In the genomic region with DNA sequence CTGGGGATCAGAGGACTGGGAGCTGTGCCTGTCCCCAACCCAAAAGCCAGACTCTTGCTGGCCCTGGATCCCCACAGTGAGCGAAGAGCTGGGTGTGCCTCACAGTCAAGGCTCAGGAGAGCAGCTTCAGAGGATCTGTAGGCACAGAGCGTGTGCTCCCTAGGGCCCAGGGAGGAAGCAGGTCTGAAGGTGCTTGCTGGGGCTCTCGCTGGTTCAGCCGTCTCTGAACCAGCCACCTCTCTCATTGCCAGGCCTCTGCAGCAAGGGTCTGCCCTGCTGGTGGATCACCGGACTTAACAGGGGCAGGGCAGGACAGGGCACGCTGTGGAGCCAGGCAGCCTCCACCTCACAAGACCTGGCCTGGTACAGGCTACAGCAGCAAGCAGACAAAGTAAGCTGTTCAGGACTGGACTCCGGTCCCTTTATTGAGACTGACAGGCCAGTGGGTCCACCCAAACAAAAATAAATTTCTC, we compare ENCODE assay signal across 21 cellular contexts. TPM values are rescaled to one million over a fixed set of nuclear protein-coding genes. Genes with fewer than 3 reads are reported as not detected.
DNase-seq lines count a peak whose midpoint lies in the region; ATAC-seq and TF ChIP-seq lines count a peak whose summit lies in the region.
"Had no signal": no experiment of that assay in that cellular context is flagged by ENCODE, and none has a peak within 500 bp of the region (broad histone marks: within the 10 kb centered on the region; RNA-seq: fewer than 3 reads in every experiment).

No MANE protein-coding gene starts in this region.

- peaks cover 50% of the 10 kb centered on the region for H3K36me3 Mint-ChIP-seq in activated CD8-positive, alpha-beta memory T cell treated with anti-CD3 and anti-CD28 coated beads, Interleukin-2, amount 10 ng/mL, durations not matched to agents 7 days and 5 days

- peaks cover 56% of the 10 kb centered on the region for H3K36me3 ChIP-seq in PC-3 (ENCODE audit: low read depth, low read length)
- peaks cover 0 to 82% of the 10 kb centered on the region in 2 donors for H3K36me3 ChIP-seq in gastrocnemius medialis

- H3K27me3 ChIP-seq in PC-3 (ENCODE audit: low read length): no peaks in the 10 kb centered on the region
- H3K27me3 ChIP-seq in gastrocnemius medialis: no peaks in the 10 kb centered on the region

- TF ChIP-seq POLR2A in gastrocnemius medialis (IDR thresholded peaks at IDR 0.05): no peak

- in situ Hi-C loops in gastrocnemius medialis (cut with MboI; ENCODE audit: low sequenced_read_pairs in 4 of 4): loop anchor here in 1 of 4 donors (10.0 kb wide), 1 partner anchor 123 kb away; a partner anchor contains a TSS

- no TSS peak for BruUV-seq in PC-3 (replicated peaks; lab: Mats Ljungman, UMichigan)

- TF ChIP-seq CTCF in PC-3 (conservative IDR thresholded peaks at IDR 0.05; ENCODE audit: low read depth, low read length): no peak
- no peak for TF ChIP-seq CTCF in gastrocnemius medialis (IDR thresholded peaks at IDR 0.05 in 4 of 5, conservative IDR thresholded peaks at IDR 0.05 in 1 of 5)
- no peak for TF ChIP-seq CTCF in coronary artery (IDR thresholded peaks at IDR 0.05)

- POLR2A ChIA-PET in PC-3 (lab: Charles Lee; ENCODE audit: unreplicated experiment): no interaction called here

- DNase-seq in activated CD8-positive, alpha-beta memory T cell treated with anti-CD3 and anti-CD28 coated beads, Interleukin-2, amount 10 ng/mL, durations not matched to agents 7 days and 5 days: no peak
- DNase-seq in activated CD8-positive, alpha-beta memory T cell treated with anti-CD3 and anti-CD28 coated beads for 24 hours: no peak
- DNase-seq in PC-3 (no peak), gastrocnemius medialis (no peak), NCI-H345 treated with DMSO at 0.1 percent for 48 hours (lab: John Stamatoyannopoulos, UW; ENCODE audit: unreplicated experiment) (no peak), coronary artery (ENCODE audit: low spot score) (no peak)
- DNase-seq: activated CD4-positive, alpha-beta memory T cell treated with anti-CD3 and anti-CD28 coated beads for 36 hours; DMS153; effector memory CD4-positive, alpha-beta T cell; lower lobe of right lung; NCI-H187; NCI-H345; RPMI8226; stimulated activated CD8-positive, alpha-beta memory T cell treated with anti-CD3 and anti-CD28 coated beads, Interleukin-4, amount 100 ng/mL, for 48 hours; T-cell had no signal

- H3K27me3 Mint-ChIP-seq in activated CD8-positive, alpha-beta memory T cell treated with anti-CD3 and anti-CD28 coated beads, Interleukin-2, amount 10 ng/mL, durations not matched to agents 7 days and 5 days: no peaks in the 10 kb centered on the region
- H3K27me3 Mint-ChIP-seq: activated CD4-positive, alpha-beta memory T cell treated with anti-CD3 and anti-CD28 coated beads for 36 hours; T-cell had no signal

- H3K4me2 ChIP-seq in PC-3 (ENCODE audit: low read length): no peak overlapping the region

- no peaks in the 10 kb centered on the region for H3K9me3 ChIP-seq in PC-3 (ENCODE audit: low read length)
- H3K9me3 ChIP-seq in gastrocnemius medialis: no peaks in the 10 kb centered on the region
- H3K9me3 ChIP-seq: lower lobe of right lung, thoracic aorta had no signal

- no peak for ATAC-seq in activated CD8-positive, alpha-beta memory T cell treated with anti-CD3 and anti-CD28 coated beads, Interleukin-2, amount 10 ng/mL, durations not matched to agents 7 days and 5 days
- ATAC-seq in PC-3 (peak; percentile 7; the same call in 1 of the 2 replicates), gastrocnemius medialis (no peak), HG03196 (IDR thresholded peaks at IDR 0.05; ENCODE audit: unreplicated experiment) (no peak)
- ATAC-seq: lower lobe of right lung had no signal

- H3K9ac ChIP-seq in PC-3 (ENCODE audit: low read length): no peak overlapping the region

- intact Hi-C loops in PC-3 (cut with micrococcal nuclease) (no loop called here), gastrocnemius medialis (cut with DNase I; ENCODE audit: low total_unique reads) (loop anchor here (2.0 kb wide), 1 partner anchor 19 kb away; no protein-coding TSS in a partner anchor)

- H3K9me3 Mint-ChIP-seq in activated CD8-positive, alpha-beta memory T cell treated with anti-CD3 and anti-CD28 coated beads, Interleukin-2, amount 10 ng/mL, durations not matched to agents 7 days and 5 days (ENCODE audit: low read depth): no peaks in the 10 kb centered on the region
- H3K9me3 Mint-ChIP-seq: activated CD4-positive, alpha-beta memory T cell treated with anti-CD3 and anti-CD28 coated beads for 36 hours; T-cell had no signal

- H3K4me1 ChIP-seq in PC-3 (ENCODE audit: insufficient read depth, low read length) (no peaks in the 10 kb centered on the region), gastrocnemius medialis (peaks cover 15 to 35% of the 10 kb centered on the region in 2 donors)

- H3K9me2 ChIP-seq in PC-3 (replicated peaks; ENCODE audit: low read length): no peaks in the 10 kb centered on the region

- H3K4me1 Mint-ChIP-seq in activated CD8-positive, alpha-beta memory T cell treated with anti-CD3 and anti-CD28 coated beads, Interleukin-2, amount 10 ng/mL, durations not matched to agents 7 days and 5 days: peaks cover 38% of the 10 kb centered on the region

- no peaks in the 10 kb centered on the region for H3K79me2 ChIP-seq in PC-3 (ENCODE audit: low read length)

- CTCF ChIA-PET in activated CD8-positive, alpha-beta memory T cell treated with anti-CD3 and anti-CD28 coated beads, Interleukin-2, amount 10 ng/mL, durations not matched to agents 7 days and 5 days (lab: Charles Lee): interaction anchor here (1.1 to 3.9 kb wide), 3 partner anchors 10 to 148 kb away, joined by 3 to 10 read pairs (median 3); no protein-coding TSS in a partner anchor
- CTCF ChIA-PET in PC-3 (lab: Charles Lee): interaction anchor here (0.5 kb wide), 1 partner anchor 13 kb away, joined by 4 read pairs; no protein-coding TSS in a partner anchor

- no peak overlapping the region for H3K27ac ChIP-seq in PC-3 (ENCODE audit: low read length)
- peak overlapping the region; percentile 47 for H3K27ac ChIP-seq in cingulate gyrus (ENCODE audit: low read depth, low read length)
- peak overlapping the region; percentile 86 to 96 (median 92) for H3K27ac ChIP-seq in gastrocnemius medialis
- H3K27ac ChIP-seq in coronary artery: peak overlapping the region in 1 of 2 donors; percentile 47
- H3K27ac ChIP-seq: C4-2B, lower lobe of right lung, thoracic aorta, VCaP had no signal

- peak overlapping the region; percentile 11 for H3K27ac Mint-ChIP-seq in activated CD8-positive, alpha-beta memory T cell treated with anti-CD3 and anti-CD28 coated beads, Interleukin-2, amount 10 ng/mL, durations not matched to agents 7 days and 5 days
- H3K27ac Mint-ChIP-seq: activated CD4-positive, alpha-beta memory T cell treated with anti-CD3 and anti-CD28 coated beads for 36 hours; T-cell had no signal

- H3F3A ChIP-seq in PC-3 (ENCODE audit: low read length, unreplicated experiment): no peaks in the 10 kb centered on the region

- no peak overlapping the region for H3K4me3 ChIP-seq in PC-3 (ENCODE audit: low read length)
- no peak overlapping the region for H3K4me3 ChIP-seq in gastrocnemius medialis
- no peak overlapping the region for H3K4me3 ChIP-seq in coronary artery
- H3K4me3 ChIP-seq: lower lobe of right lung, skin epidermis, thoracic aorta had no signal

- no peaks in the 10 kb centered on the region for H4K20me1 ChIP-seq in PC-3 (ENCODE audit: low read length)

- no peak overlapping the region for H3K4me3 Mint-ChIP-seq in activated CD8-positive, alpha-beta memory T cell treated with anti-CD3 and anti-CD28 coated beads, Interleukin-2, amount 10 ng/mL, durations not matched to agents 7 days and 5 days
- H3K4me3 Mint-ChIP-seq: activated CD4-positive, alpha-beta memory T cell treated with anti-CD3 and anti-CD28 coated beads for 36 hours; T-cell had no signal

- no peak overlapping the region for H2AFZ ChIP-seq in PC-3 (ENCODE audit: low read length)

RNA-seq across cellular contexts. Expression of a gene that starts 13.8 kb away (rescaled TPM):
- 10 to 100 TPM; 41.6 to 52.3 TPM for total RNA-seq in activated CD8-positive, alpha-beta memory T cell treated with anti-CD3 and anti-CD28 coated beads, Interleukin-2, amount 10 ng/mL, durations not matched to agents 7 days and 5 days
- total RNA-seq in PC-3 (2014; rRNA removed) (18.4 and 20.2 TPM in 2 replicates), gastrocnemius medialis (10 to 100 TPM; 32.1 to 51.2 (median 37.0) TPM)

RNA-seq across cellular contexts. Expression of a gene that starts 23.7 kb away (rescaled TPM):
- total RNA-seq in activated CD8-positive, alpha-beta memory T cell treated with anti-CD3 and anti-CD28 coated beads, Interleukin-2, amount 10 ng/mL, durations not matched to agents 7 days and 5 days: 10 to 100 TPM; 39.4 to 40.6 TPM
- total RNA-seq in PC-3 (2014; rRNA removed) (32.2 and 36.9 TPM in 2 replicates), gastrocnemius medialis (10 to 100 TPM in 3 of 4 donors, 1 to 10 TPM in 1; 8.3 to 19.1 (median 12.7) TPM)

RNA-seq across cellular contexts. Expression of a gene that starts 36.3 kb away (rescaled TPM):
- total RNA-seq in activated CD8-positive, alpha-beta memory T cell treated with anti-CD3 and anti-CD28 coated beads, Interleukin-2, amount 10 ng/mL, durations not matched to agents 7 days and 5 days: 1 to 10 TPM; 3.2 to 3.3 TPM
- 56.6 and 61.5 TPM in 2 replicates for total RNA-seq in PC-3 (2014; rRNA removed)
- 10 to 100 TPM; 22.2 to 77.3 (median 37.3) TPM for total RNA-seq in gastrocnemius medialis

RNA-seq across cellular contexts. Expression of a gene that starts 57.2 kb away (rescaled TPM):
- total RNA-seq in activated CD8-positive, alpha-beta memory T cell treated with anti-CD3 and anti-CD28 coated beads, Interleukin-2, amount 10 ng/mL, durations not matched to agents 7 days and 5 days: 10 to 100 TPM; 55.5 to 69.6 TPM
- total RNA-seq in PC-3 (2014; rRNA removed) (98.0 and 129 TPM in 2 replicates), gastrocnemius medialis (10 to 100 TPM; 21.9 to 59.2 (median 46.2) TPM)

RNA-seq across cellular contexts. Expression of a gene that starts 57.3 kb away (rescaled TPM):
- 1 to 10 TPM in 1 of 2 experiments, under 1 TPM in 1; 0.91 to 1.9 TPM for total RNA-seq in activated CD8-positive, alpha-beta memory T cell treated with anti-CD3 and anti-CD28 coated beads, Interleukin-2, amount 10 ng/mL, durations not matched to agents 7 days and 5 days
- total RNA-seq in PC-3 (2014; rRNA removed): 2.3 and 3.7 TPM in 2 replicates
- total RNA-seq in gastrocnemius medialis: 10 to 100 TPM in 2 of 4 donors, 1 to 10 TPM in 2; 4.9 to 24.1 (median 10.2) TPM

Comparison
In these comparisons a context has a peak if more than half of its experiments do, and no peak if none do; other contexts are left out.
1. RNA of a gene that starts 36.3 kb away (total RNA-seq): 56.6 to 61.5 TPM in PC-3 and 22.2 to 77.3 TPM in gastrocnemius medialis; 3.2 to 3.3 TPM in activated CD8-positive, alpha-beta memory T cell treated with anti-CD3 and anti-CD28 coated beads, Interleukin-2, amount 10 ng/mL, durations not matched to agents 7 days and 5 days; every median in the first group is over 4 times any median in the second.